In genomic region chr11:19938051-19938856, GRCh38 we compare ENCODE assay signal across 7 cellular contexts.
A peak's percentile ranks its signal among the peaks of the same experiment; 100 is the strongest.
DNase-seq lines count a peak whose midpoint lies in the region; ATAC-seq, FAIRE-seq and TF ChIP-seq lines count a peak whose summit lies in the region.

No MANE protein-coding gene starts in this region.

- H3K36me3 ChIP-seq in SU-DHL-6 (ENCODE audit: low read length) (no peaks in the 10 kb centered on the region), H1 (ENCODE audit: control insufficient read depth in 2 of 4, insufficient read depth in 4 of 4, low read length in 3 of 4) (peaks cover 6 to 35% (median 26%) of the 10 kb centered on the region in 4 experiments)

- DNase-seq in EL (peak; percentile 57), HT-29 (ENCODE audit: low spot score) (peak; percentile 75), H1 (ENCODE audit: low read depth in 1 of 2, low spot score in 2 of 2) (peak in 1 of 2 experiments; percentile 79), myocyte (ENCODE audit: low read depth) (peak; percentile 52), lower leg skin (ENCODE audit: low spot score in 2 of 2) (no peak)

- no peak overlapping the region for H2AFZ ChIP-seq in SU-DHL-6 (ENCODE audit: low read depth, low read length, severe bottlenecking)
- H2AFZ ChIP-seq in H1 (ENCODE audit: low read length): no peak overlapping the region

- no peak overlapping the region for H3K4ac ChIP-seq in H1 (replicated peaks; ENCODE audit: insufficient read length, low read depth, low read length)

- peak; percentile 66 for FAIRE-seq in H1 (lab: Jason Lieb, UNC)

- intact Hi-C loops in lower leg skin (cut with DNase I; ENCODE audit: low total_unique reads): no loop called here

- H3K9me3 ChIP-seq in SU-DHL-6 (ENCODE audit: insufficient read depth, low read length) (no peaks in the 10 kb centered on the region), H1 (ENCODE audit: insufficient read depth in 2 of 2, low read depth in 1 of 2, low read length in 1 of 2) (no peaks in the 10 kb centered on the region)

- H3K27me3 ChIP-seq in SU-DHL-6 (ENCODE audit: low read length) (no peaks in the 10 kb centered on the region), H1 (replicated peaks in 1 of 4; ENCODE audit: control insufficient read depth in 3 of 4, extremely low read depth in 1 of 4, insufficient read depth in 3 of 4, low read length in 3 of 4) (no peaks in the 10 kb centered on the region)

- no peak overlapping the region for H3K4me3 ChIP-seq in SU-DHL-6 (ENCODE audit: insufficient read depth, low read length, poor library complexity, severe bottlenecking)
- H3K4me3 ChIP-seq in H1 (ENCODE audit: extremely low read depth in 1 of 4, insufficient read depth in 2 of 4, low read depth in 3 of 4, low read length in 4 of 4): no peak overlapping the region
- no peak overlapping the region for H3K4me3 ChIP-seq in lower leg skin (ENCODE audit: low read depth, poor library complexity, severe bottlenecking)

- no peak overlapping the region for H2BK20ac ChIP-seq in H1 (ENCODE audit: low read length)

- H3K79me2 ChIP-seq in SU-DHL-6 (ENCODE audit: insufficient read depth, low read length) (no peaks in the 10 kb centered on the region), H1 (ENCODE audit: control insufficient read depth in 1 of 2, insufficient read depth in 2 of 2, low read length in 2 of 2) (no peaks in the 10 kb centered on the region; a peak in 1 of 4 replicates)

- no peak overlapping the region for H3K18ac ChIP-seq in H1 (ENCODE audit: extremely low read depth, low read length)

- TF ChIP-seq POLR2A in H1 (IDR thresholded peaks at IDR 0.05; ENCODE audit: control extremely low read depth in 1 of 2, low read depth in 2 of 2, low read length in 2 of 2): no peak
- no peak for TF ChIP-seq POLR2A in lower leg skin (IDR thresholded peaks at IDR 0.05)

- H3K9ac ChIP-seq in SU-DHL-6 (ENCODE audit: low read length) (no peak overlapping the region), H1 (replicated peaks in 1 of 4; ENCODE audit: extremely low read depth in 1 of 4, low read depth in 3 of 4, low read length in 3 of 4) (no peak overlapping the region)

- H3K14ac ChIP-seq in H1 (ENCODE audit: insufficient read length): no peak overlapping the region

- H4K91ac ChIP-seq in H1 (replicated peaks; ENCODE audit: insufficient read length, low read length): no peak overlapping the region

- CTCF ChIA-PET in H1 (lab: Charles Lee; ENCODE audit: partially characterized antibody): interaction anchor here (0.6 to 5.6 kb wide), 43 partner anchors 8 to 772 kb away, joined by 3 to 55 read pairs (median 4); no protein-coding TSS in a partner anchor

- H4K20me1 ChIP-seq in SU-DHL-6 (ENCODE audit: low read depth, low read length) (no peaks in the 10 kb centered on the region), H1 (replicated peaks in 1 of 2; ENCODE audit: control insufficient read depth in 1 of 2, insufficient read depth in 2 of 2, low read length in 2 of 2) (peaks cover 4 to 9% of the 10 kb centered on the region in 2 experiments)

- H3K27ac ChIP-seq in SU-DHL-6 (ENCODE audit: low read depth, low read length) (no peak overlapping the region), H1 (ENCODE audit: low read depth, low read length) (no peak overlapping the region)

- peaks cover 2 to 11% (median 4%) of the 10 kb centered on the region in 4 experiments; a peak in 4 of 7 replicates for H3K4me1 ChIP-seq in H1 (replicated peaks in 1 of 4; ENCODE audit: control insufficient read depth in 3 of 4, insufficient read depth in 4 of 4, low read length in 3 of 4)

- no peak for TF ChIP-seq EP300 in H1 (IDR thresholded peaks at IDR 0.05; ENCODE audit: borderline replicate concordance in 1 of 2, low read depth in 2 of 2, low read length in 2 of 2)

- H2BK120ac ChIP-seq in H1 (replicated peaks; ENCODE audit: low read depth, low read length): no peak overlapping the region

- no peak overlapping the region for H3K23ac ChIP-seq in H1 (ENCODE audit: insufficient read length)

- TF ChIP-seq RAD21 in H1 (IDR thresholded peaks at IDR 0.05 in 1 of 2, conservative IDR thresholded peaks at IDR 0.05 in 1 of 2; ENCODE audit: low read depth in 2 of 2, low read length in 2 of 2): peak; percentile 68 to 69

- H2BK12ac ChIP-seq in H1 (ENCODE audit: low read depth, low read length): no peak overlapping the region; the same call in 1 of the 2 replicates

- TF ChIP-seq CTCF in SU-DHL-6 (IDR thresholded peaks at IDR 0.05; ENCODE audit: insufficient read depth, low read length, poor library complexity, severe bottlenecking) (peak; percentile 98), H1 (IDR thresholded peaks at IDR 0.05; ENCODE audit: control extremely low read depth in 1 of 3, insufficient read depth in 1 of 3, low read depth in 1 of 3, low read length in 3 of 3) (peak; percentile 65 to 94 (median 90)), lower leg skin (IDR thresholded peaks at IDR 0.05) (no peak)

- H3F3A ChIP-seq in SU-DHL-6 (ENCODE audit: insufficient read depth): no peaks in the 10 kb centered on the region

- H2BK5ac ChIP-seq in H1 (ENCODE audit: low read depth, low read length): no peak overlapping the region

- 58% methylated on average over 10 of the region's 10 CpGs; no CpG with 5 or more reads in 1 of the 2 experiments for WGBS in H1 (ENCODE audit: extremely low coverage in 1 of 2, insufficient coverage in 1 of 2, insufficient read length in 1 of 2, insufficient replicate concordance in 2 of 2, low coverage in 1 of 2, low lambda C conversion rate in 2 of 2, missing lambda C conversion rate in 1 of 2), 2 experiments
- 61 to 65% methylated on average over 10 of the region's 10 CpGs for WGBS in lower leg skin, 2 donors

- H4K5ac ChIP-seq in H1 (ENCODE audit: insufficient read length, low read depth, low read length): no peak overlapping the region

- no peak overlapping the region for H2BK15ac ChIP-seq in H1 (ENCODE audit: low read length)

- H3K56ac ChIP-seq in H1 (replicated peaks; ENCODE audit: insufficient read length, low read depth, low read length): no peak overlapping the region

- H3K4me2 ChIP-seq in SU-DHL-6 (ENCODE audit: low read depth, low read length, poor library complexity, severe bottlenecking) (no peak overlapping the region), H1 (ENCODE audit: insufficient read depth in 1 of 2, low read depth in 2 of 2, low read length in 2 of 2) (no peak overlapping the region)

- no peak overlapping the region for H4K8ac ChIP-seq in H1 (ENCODE audit: extremely low read depth, insufficient read depth, low read length)

- peak; percentile 55 for ATAC-seq in GM19467 (IDR thresholded peaks at IDR 0.05; ENCODE audit: unreplicated experiment)

- H3K9me2 ChIP-seq in SU-DHL-6 (replicated peaks; ENCODE audit: insufficient read depth, low read length): no peaks in the 10 kb centered on the region

- peak overlapping the region; percentile 32; the same call in 1 of the 2 replicates for H2AK5ac ChIP-seq in H1 (ENCODE audit: low read depth, low read length)

- no peaks in the 10 kb centered on the region for H3K23me2 ChIP-seq in H1 (ENCODE audit: low read depth, low read length)

- POLR2A ChIA-PET in H1 (lab: Charles Lee; ENCODE audit: partially characterized antibody): no interaction called here

- H3K79me1 ChIP-seq in H1 (ENCODE audit: low read depth, low read length): peaks cover 4% of the 10 kb centered on the region; the same call in 1 of the 2 replicates

TF ChIP-seq in H1, 55 proteins besides CTCF, POLR2A, EP300 and RAD21:
- TF ChIP-seq CEBPB (IDR thresholded peaks at IDR 0.05; ENCODE audit: low read depth, low read length) (0 out of 2 replicates have a peak, but pooled peaks have one; percentile 1), CBX5 (IDR thresholded peaks at IDR 0.05; ENCODE audit: low read depth, low read length) (no peak)

Comparison
In these comparisons a context has a peak if more than half of its experiments do, and no peak if none do; other contexts are left out.
1. DNase-seq: peak in EL (single experiment), HT-29 (single experiment) and myocyte (single experiment); none in lower leg skin (0 of 2).
2. CTCF ChIP-seq: peak in SU-DHL-6 (single experiment) and H1 (3 of 3); none in lower leg skin (0 of 3).